ENCODE assay signal across 16 cellular contexts in the genomic region with DNA sequence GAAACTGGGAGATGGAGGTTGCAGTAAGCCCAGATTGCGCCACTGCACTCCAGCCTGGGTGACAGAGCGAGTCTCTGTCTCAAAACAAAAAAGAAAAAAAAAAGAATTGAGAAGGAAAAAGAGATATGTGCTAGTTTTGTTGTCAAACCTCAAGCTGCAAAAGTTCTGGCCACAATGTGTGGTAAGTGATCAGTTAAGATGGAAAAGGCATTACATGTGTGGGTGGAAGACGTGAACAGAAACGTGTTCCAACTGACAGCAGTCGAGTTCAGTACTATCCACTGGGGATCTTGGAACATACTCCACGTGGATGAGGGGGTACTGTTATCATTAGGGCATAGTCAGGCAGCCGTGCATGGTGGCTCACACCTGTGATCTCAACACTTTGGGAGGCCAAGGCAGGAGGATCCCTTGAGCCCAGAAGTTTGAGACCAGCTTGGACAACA. TPM values are rescaled to one million over a fixed set of nuclear protein-coding genes. Genes with fewer than 3 reads are reported as not detected.
DNase-seq lines count a peak whose midpoint lies in the region; ATAC-seq, FAIRE-seq and TF ChIP-seq lines count a peak whose summit lies in the region.
"Had no signal": no experiment of that assay in that cellular context is flagged by ENCODE, and none has a peak within 500 bp of the region (broad histone marks: within the 10 kb centered on the region; RNA-seq: fewer than 3 reads in every experiment).

No MANE protein-coding gene starts in this region.

- H3K4me2 ChIP-seq in PC-9, result no peak overlapping the region
- H3K4me2 ChIP-seq: A549 had no signal

- no peak overlapping the region for H2AFZ ChIP-seq in PC-9

- no peak for TF ChIP-seq CTCF in PC-9 (conservative IDR thresholded peaks at IDR 0.05)
- no peak for TF ChIP-seq CTCF in body of pancreas (IDR thresholded peaks at IDR 0.05)

- no peak for FAIRE-seq in small intestine (lab: Jason Lieb, UNC)
- FAIRE-seq: A549 had no signal

- peaks cover 9 to 12% of the 10 kb centered on the region in 2 donors for H3K9me3 Mint-ChIP-seq in activated naive CD4-positive, alpha-beta T cell treated with anti-CD3 and anti-CD28 coated beads, Interleukin-2, amount 50 U/mL, for 72 hours

- CTCF ChIA-PET in PC-9 (lab: Charles Lee), result no interaction called here

- H3K27ac ChIP-seq in PC-9, result peak overlapping the region; percentile 62; the same call in 1 of the 2 replicates
- H3K27ac ChIP-seq in small intestine (ENCODE audit: low read depth in 1 of 2, low read length in 1 of 2), result peak overlapping the region; percentile 4 to 34
- H3K27ac ChIP-seq in body of pancreas, result no peak overlapping the region
- H3K27ac ChIP-seq: A549, dorsolateral prefrontal cortex, tibial nerve had no signal

- TF ChIP-seq POLR2A in body of pancreas (IDR thresholded peaks at IDR 0.05), result no peak

- BruUV-seq in PC-9 (replicated peaks; lab: Mats Ljungman, UMichigan), result no TSS peak

- ATAC-seq in activated naive CD4-positive, alpha-beta T cell treated with anti-CD3 and anti-CD28 coated beads, Interleukin-2, amount 50 U/mL, for 72 hours, result peak; percentile 0 to 7
- ATAC-seq in body of pancreas, result no peak
- ATAC-seq: A549 had no signal

- 75 to 82% (median 82%) methylated on average over 7 of the region's 7 CpGs for WGBS in small intestine, 3 donors
- WGBS in body of pancreas, 2 donors, result 84% methylated on average over 7 of the region's 7 CpGs

- H3K36me3 Mint-ChIP-seq in activated naive CD4-positive, alpha-beta T cell treated with anti-CD3 and anti-CD28 coated beads, Interleukin-2, amount 50 U/mL, for 72 hours, result peaks cover 22 to 66% of the 10 kb centered on the region in 2 donors

- H3K79me2 ChIP-seq in PC-9 (ENCODE audit: low read depth), result no peaks in the 10 kb centered on the region

- H3K4me1 ChIP-seq in PC-9 (replicated peaks; ENCODE audit: insufficient read depth) (peaks cover 15% of the 10 kb centered on the region), small intestine (ENCODE audit: control insufficient read depth in 2 of 2, insufficient read depth in 1 of 2, low read depth in 1 of 2, low read length in 1 of 2) (no peaks in the 10 kb centered on the region), body of pancreas (no peaks in the 10 kb centered on the region)
- H3K4me1 ChIP-seq: A549 had no signal

- H3K9me3 ChIP-seq in PC-9 (ENCODE audit: insufficient read depth, low read depth) (no peaks in the 10 kb centered on the region), small intestine (ENCODE audit: control insufficient read depth, low read depth) (no peaks in the 10 kb centered on the region), body of pancreas (peaks cover 0 to 8% (median 0%) of the 10 kb centered on the region in 3 donors)
- H3K9me3 ChIP-seq: A549 had no signal

- peak overlapping the region; percentile 85 to 97 for H3K27ac Mint-ChIP-seq in activated naive CD4-positive, alpha-beta T cell treated with anti-CD3 and anti-CD28 coated beads, Interleukin-2, amount 50 U/mL, for 72 hours

- no peaks in the 10 kb centered on the region for H3K36me3 ChIP-seq in PC-9 (ENCODE audit: low read depth)
- H3K36me3 ChIP-seq in small intestine (ENCODE audit: control insufficient read depth in 2 of 2, insufficient read depth in 2 of 2, low read length in 2 of 2), result peaks cover 0 to 6% of the 10 kb centered on the region in 2 donors
- peaks cover 0 to 4% of the 10 kb centered on the region in 2 donors for H3K36me3 ChIP-seq in body of pancreas (replicated peaks in 1 of 2; ENCODE audit: insufficient read depth in 1 of 2, low read depth in 2 of 2)

- H3F3A ChIP-seq in PC-9 (ENCODE audit: insufficient read depth, low read depth), result peaks cover 9% of the 10 kb centered on the region; the same call in 1 of the 2 replicates

- no peaks in the 10 kb centered on the region for H4K20me1 ChIP-seq in PC-9 (ENCODE audit: insufficient read depth)

- no peak overlapping the region for H3K4me3 ChIP-seq in PC-9
- H3K4me3 ChIP-seq in small intestine (ENCODE audit: low read depth in 1 of 2, low read length in 2 of 2), result no peak overlapping the region
- no peak overlapping the region for H3K4me3 ChIP-seq in body of pancreas
- H3K4me3 ChIP-seq: A549, dorsolateral prefrontal cortex, tibial nerve had no signal

- peak; percentile 46 for DNase-seq in activated CD4-positive, alpha-beta T cell treated with anti-CD3 and anti-CD28 coated beads for 48 hours
- no peak for DNase-seq in activated CD4-positive, alpha-beta T cell treated with anti-CD3 and anti-CD28 coated beads, Interleukin-2, amount 50 U/mL, for 1 hour
- DNase-seq in PC-9 (no peak), small intestine (peak; percentile 27), EL (no peak), body of pancreas (no peak), AG08396 (ENCODE audit: low spot score) (no peak)
- no peak for DNase-seq in activated naive CD4-positive, alpha-beta T cell treated with anti-CD3 and anti-CD28 coated beads, Interleukin-2, amount 50 U/mL, for 72 hours (ENCODE audit: low spot score in 2 of 2)
- DNase-seq: anterior cingulate cortex, dorsolateral prefrontal cortex, mammary epithelial cell, NCI-H1048, NCI-H2171 treated with DMSO at 0.1 percent for 48 hours, OCI-M1 had no signal

- POLR2A ChIA-PET in PC-9 (lab: Charles Lee; ENCODE audit: unreplicated experiment), result no interaction called here

- H3K27me3 ChIP-seq in PC-9 (ENCODE audit: insufficient read depth, low read depth) (no peaks in the 10 kb centered on the region), small intestine (ENCODE audit: control insufficient read depth in 2 of 2, insufficient read depth in 2 of 2, low read length in 2 of 2) (no peaks in the 10 kb centered on the region), body of pancreas (no peaks in the 10 kb centered on the region)
- H3K27me3 ChIP-seq: dorsolateral prefrontal cortex, tibial nerve had no signal

- intact Hi-C loops in PC-9 (cut with micrococcal nuclease; ENCODE audit: unreplicated experiment) (no loop called here), body of pancreas (cut with DNase I) (no loop called here)

- H3K9me2 ChIP-seq in PC-9 (ENCODE audit: insufficient read depth), result no peaks in the 10 kb centered on the region

RNA-seq across cellular contexts. Expression of a gene that starts 17.3 kb away (rescaled TPM):
- total RNA-seq in PC-9 (2021) (not detected in 2 replicates), body of pancreas (under 1 TPM in 1 of 2 donors, not detected in 1; 0.26 TPM)
- total RNA-seq in activated naive CD4-positive, alpha-beta T cell treated with anti-CD3 and anti-CD28 coated beads, Interleukin-2, amount 50 U/mL, for 72 hours, result 10 to 100 TPM in 1 of 2 donors, 1 to 10 TPM in 1; 4.6 to 12.7 TPM
- under 1 TPM in 2 of 3 donors, not detected in 1; 0.54 to 0.78 TPM for polyA plus RNA-seq in small intestine

Comparison
In these comparisons a context has a peak if more than half of its experiments do, and no peak if none do; other contexts are left out.
1. DNase-seq: peak in activated CD4-positive, alpha-beta T cell treated with anti-CD3 and anti-CD28 coated beads for 48 hours (single experiment) and small intestine (single experiment); none in activated CD4-positive, alpha-beta T cell treated with anti-CD3 and anti-CD28 coated beads, Interleukin-2, amount 50 U/mL, for 1 hour (single experiment), PC-9 (0 of 2), activated naive CD4-positive, alpha-beta T cell treated with anti-CD3 and anti-CD28 coated beads, Interleukin-2, amount 50 U/mL, for 72 hours (0 of 2), EL (single experiment), body of pancreas (0 of 4) and AG08396 (single experiment).
2. H3K27ac ChIP-seq: peak in PC-9 (single experiment) and small intestine (2 of 2); none in body of pancreas (0 of 4).